23 cellular contexts compared by ENCODE assay signal in the genomic region with DNA sequence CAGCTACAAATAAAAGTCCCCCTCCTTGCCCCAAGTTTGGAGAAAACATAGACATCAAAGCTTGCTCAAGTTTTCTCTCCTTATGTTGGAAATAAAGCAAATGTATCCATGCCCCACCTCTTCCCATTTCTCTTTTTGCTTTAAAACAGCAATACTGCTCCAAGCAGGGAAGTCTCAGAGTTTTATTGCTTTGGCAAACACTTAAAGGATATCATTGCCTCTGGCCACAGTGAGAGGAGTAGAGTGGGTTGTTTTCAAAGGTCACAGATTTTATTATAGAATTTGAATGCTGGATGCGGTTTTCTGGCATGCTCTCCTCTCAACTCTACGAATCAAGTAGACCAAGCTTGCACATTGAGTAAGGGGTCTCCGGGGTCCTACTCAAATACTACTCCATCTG.
DNase-seq lines count a peak whose midpoint lies in the region; ATAC-seq and TF ChIP-seq lines count a peak whose summit lies in the region.
"Had no signal": no experiment of that assay in that cellular context is flagged by ENCODE, and none has a peak within 500 bp of the region (broad histone marks: within the 10 kb centered on the region; RNA-seq: fewer than 3 reads in every experiment).

No MANE protein-coding gene starts in this region.

- peak overlapping the region in 4 of 5 experiments; percentile 52 to 98 (median 73) for H3K27ac Mint-ChIP-seq in brain
- no peak overlapping the region for H3K27ac Mint-ChIP-seq in activated CD4-positive, alpha-beta T cell treated with anti-CD3 and anti-CD28 coated beads, Interleukin-2, amount 10 ng/mL, durations not matched to agents 24 days and 14 days
- H3K27ac Mint-ChIP-seq: B cell had no signal

- no peak for ATAC-seq in gastrocnemius medialis
- ATAC-seq in stimulated activated naive CD8-positive, alpha-beta T cell treated with anti-CD3 and anti-CD28 coated beads, Interleukin-15, Interleukin-2, amounts not matched to agents 100 U/mL and 50 U/mL, for 24 hours: no peak
- ATAC-seq: A549, Right ventricle myocardium inferior had no signal

- no peak for TF ChIP-seq CTCF in brain (conservative IDR thresholded peaks at IDR 0.05)
- TF ChIP-seq CTCF in gastrocnemius medialis (IDR thresholded peaks at IDR 0.05 in 4 of 5, conservative IDR thresholded peaks at IDR 0.05 in 1 of 5): no peak

- peaks cover 3 to 18% (median 11%) of the 10 kb centered on the region in 5 experiments for H3K9me3 Mint-ChIP-seq in brain
- H3K9me3 Mint-ChIP-seq in activated CD4-positive, alpha-beta T cell treated with anti-CD3 and anti-CD28 coated beads, Interleukin-2, amount 10 ng/mL, durations not matched to agents 24 days and 14 days: no peaks in the 10 kb centered on the region

- H3K27me3 Mint-ChIP-seq in brain: no peaks in the 10 kb centered on the region
- peaks cover 3% of the 10 kb centered on the region for H3K27me3 Mint-ChIP-seq in activated CD4-positive, alpha-beta T cell treated with anti-CD3 and anti-CD28 coated beads, Interleukin-2, amount 10 ng/mL, durations not matched to agents 24 days and 14 days

- H3K36me3 Mint-ChIP-seq in brain: peaks cover 44% of the 10 kb centered on the region
- H3K36me3 Mint-ChIP-seq in activated CD4-positive, alpha-beta T cell treated with anti-CD3 and anti-CD28 coated beads, Interleukin-2, amount 10 ng/mL, durations not matched to agents 24 days and 14 days (ENCODE audit: low read depth): no peaks in the 10 kb centered on the region

- no peak overlapping the region for H3K4me3 ChIP-seq in gastrocnemius medialis
- H3K4me3 ChIP-seq: A549 had no signal

- H3K4me1 ChIP-seq in gastrocnemius medialis: peaks cover 52 to 72% of the 10 kb centered on the region in 2 donors
- H3K4me1 ChIP-seq: A549 had no signal

- no peaks in the 10 kb centered on the region for H3K27me3 ChIP-seq in gastrocnemius medialis

- no peaks in the 10 kb centered on the region for H3K36me3 ChIP-seq in gastrocnemius medialis

- H3K4me3 Mint-ChIP-seq in brain: no peak overlapping the region
- H3K4me3 Mint-ChIP-seq in activated CD4-positive, alpha-beta T cell treated with anti-CD3 and anti-CD28 coated beads, Interleukin-2, amount 10 ng/mL, durations not matched to agents 24 days and 14 days: no peak overlapping the region
- H3K4me3 Mint-ChIP-seq: B cell had no signal

- DNase-seq in EH (ENCODE audit: low read depth) (peak; percentile 33), foreskin melanocyte (peak; percentile 60), gastrocnemius medialis (no peak), dedifferentiated amniotic fluid mesenchymal stem cell (ENCODE audit: extremely low spot score) (no peak), NCI-H526 treated with DMSO at 0.1 percent for 48 hours (lab: John Stamatoyannopoulos, UW) (no peak)
- DNase-seq in activated CD4-positive, alpha-beta T cell treated with anti-CD3 and anti-CD28 coated beads, Interleukin-2, amount 10 ng/mL, durations not matched to agents 24 days and 14 days: no peak
- no peak for DNase-seq in stimulated activated naive CD8-positive, alpha-beta T cell treated with anti-CD3 and anti-CD28 coated beads, Interleukin-15, Interleukin-2, amounts not matched to agents 100 U/mL and 50 U/mL, for 24 hours
- DNase-seq: COR-L47, GDM1, GOT3, HCEC 1CT, IMR-90, NCI-H1092 treated with DMSO at 0.1 percent for 48 hours, NCI-H1436 treated with DMSO at 0.1 percent for 48 hours, NCI-H2029, NCI-H226, NCI-H524, NCI-H82 had no signal

- no peak for TF ChIP-seq POLR2A in gastrocnemius medialis (IDR thresholded peaks at IDR 0.05)

- H3K4me1 Mint-ChIP-seq in brain: peaks cover 63% of the 10 kb centered on the region
- no peaks in the 10 kb centered on the region for H3K4me1 Mint-ChIP-seq in activated CD4-positive, alpha-beta T cell treated with anti-CD3 and anti-CD28 coated beads, Interleukin-2, amount 10 ng/mL, durations not matched to agents 24 days and 14 days

- H3K9me3 ChIP-seq in gastrocnemius medialis: no peaks in the 10 kb centered on the region
- H3K9me3 ChIP-seq: A549 had no signal

- H3K27ac ChIP-seq in gastrocnemius medialis: peak overlapping the region; percentile 86 to 91 (median 89)
- H3K27ac ChIP-seq: A549, KMS-11 had no signal

- intact Hi-C loops in gastrocnemius medialis (cut with DNase I; ENCODE audit: low total_unique reads): no loop called here
- intact Hi-C loops in activated CD4-positive, alpha-beta T cell treated with anti-CD3 and anti-CD28 coated beads, Interleukin-2, amount 10 ng/mL, durations not matched to agents 24 days and 14 days (cut with micrococcal nuclease): no loop called here

- in situ Hi-C loops in gastrocnemius medialis (cut with MboI; ENCODE audit: low sequenced_read_pairs in 4 of 4): no loop called here

Comparison
In these comparisons a context has a peak if more than half of its experiments do, and no peak if none do; other contexts are left out.
1. DNase-seq: peak in EH (single experiment) and foreskin melanocyte (single experiment); none in gastrocnemius medialis (0 of 2), activated CD4-positive, alpha-beta T cell treated with anti-CD3 and anti-CD28 coated beads, Interleukin-2, amount 10 ng/mL, durations not matched to agents 24 days and 14 days (single experiment), dedifferentiated amniotic fluid mesenchymal stem cell (single experiment), stimulated activated naive CD8-positive, alpha-beta T cell treated with anti-CD3 and anti-CD28 coated beads, Interleukin-15, Interleukin-2, amounts not matched to agents 100 U/mL and 50 U/mL, for 24 hours (single experiment) and NCI-H526 treated with DMSO at 0.1 percent for 48 hours (single experiment).